11 cellular contexts compared by ENCODE assay signal in genomic region chr21:16002872-16003466, GRCh38.
DNase-seq lines count a peak whose midpoint lies in the region; ATAC-seq and TF ChIP-seq lines count a peak whose summit lies in the region.
"Had no signal": no experiment of that assay in that cellular context is flagged by ENCODE, and none has a peak within 500 bp of the region (broad histone marks: within the 10 kb centered on the region; RNA-seq: fewer than 3 reads in every experiment).

No MANE protein-coding gene starts in this region.

- H3K9me3 ChIP-seq in mammary epithelial cell (replicated peaks; ENCODE audit: insufficient read depth, low read length) (no peaks in the 10 kb centered on the region), right lobe of liver (no peaks in the 10 kb centered on the region), testis (no peaks in the 10 kb centered on the region)

- no peak overlapping the region for H2AFZ ChIP-seq in mammary epithelial cell (ENCODE audit: low read depth, low read length)

- H3K4me2 ChIP-seq in mammary epithelial cell (ENCODE audit: insufficient read depth, low read depth, low read length) = no peak overlapping the region

- no peaks in the 10 kb centered on the region for H4K20me1 ChIP-seq in mammary epithelial cell (ENCODE audit: insufficient read depth, low read length)

- no peak overlapping the region for H3K4me3 ChIP-seq in mammary epithelial cell (replicated peaks in 1 of 3; ENCODE audit: insufficient read depth in 1 of 3, low read depth in 2 of 3, low read length in 3 of 3)
- no peak overlapping the region for H3K4me3 ChIP-seq in right lobe of liver
- H3K4me3 ChIP-seq in testis = no peak overlapping the region

- peak; percentile 51 for TF ChIP-seq CTCF in AG09319 (IDR thresholded peaks at IDR 0.05; ENCODE audit: low read depth, low read length)
- peak; percentile 17 to 46 for TF ChIP-seq CTCF in mammary epithelial cell (conservative IDR thresholded peaks at IDR 0.05 in 1 of 2, IDR thresholded peaks at IDR 0.05 in 1 of 2; ENCODE audit: extremely low read depth in 1 of 2, insufficient read depth in 1 of 2, low read depth in 1 of 2, low read length in 2 of 2)
- peak; percentile 23 to 43 (median 40) for TF ChIP-seq CTCF in right lobe of liver (IDR thresholded peaks at IDR 0.05)
- peak in 1 of 3 experiments; percentile 27 for TF ChIP-seq CTCF in testis (IDR thresholded peaks at IDR 0.05)

- DNase-seq in AG09319 (ENCODE audit: extremely low read depth, low read depth) = no peak
- peak; percentile 26 for DNase-seq in LHCN-M2 (ENCODE audit: low read depth)
- DNase-seq in mammary epithelial cell = no peak
- no peak for DNase-seq in right lobe of liver
- no peak for DNase-seq in testis
- no peak for DNase-seq in stimulated activated CD4-positive, alpha-beta T cell treated with anti-CD3 and anti-CD28 coated beads, Interleukin-4, amount 100 ng/mL, for 4 hours
- no peak for DNase-seq in activated CD4-positive, alpha-beta T cell treated with anti-CD3 and anti-CD28 coated beads for 48 hours
- DNase-seq in CD1c-positive myeloid dendritic cell (ENCODE audit: extremely low spot score) = no peak
- DNase-seq: activated T-cell treated with anti-CD3 and anti-CD28 coated beads, Interleukin-2, amount 50 U/mL, for 24 hours; GDM1 had no signal

- no TSS peak for BruUV-seq in mammary epithelial cell (replicated peaks; lab: Mats Ljungman, UMichigan)

- H3K27ac ChIP-seq in mammary epithelial cell (ENCODE audit: insufficient read depth, low read depth, low read length) (no peak overlapping the region), right lobe of liver (no peak overlapping the region), testis (no peak overlapping the region)
- H3K27ac ChIP-seq: epithelial cell of prostate had no signal

- H3K36me3 ChIP-seq in mammary epithelial cell (ENCODE audit: insufficient read depth, low read length) (no peaks in the 10 kb centered on the region), right lobe of liver (no peaks in the 10 kb centered on the region), testis (ENCODE audit: low read depth, missing control alignments) (no peaks in the 10 kb centered on the region)

- TF ChIP-seq POLR2A in right lobe of liver (IDR thresholded peaks at IDR 0.05) = no peak
- no peak for TF ChIP-seq POLR2A in testis (IDR thresholded peaks at IDR 0.05)

- H3K27me3 ChIP-seq in mammary epithelial cell (ENCODE audit: insufficient read depth, low read length) (no peaks in the 10 kb centered on the region), right lobe of liver (no peaks in the 10 kb centered on the region), testis (no peaks in the 10 kb centered on the region)

- in situ Hi-C loops in mammary epithelial cell (cut with MboI; ENCODE audit: low sequenced_read_pairs in 2 of 2) = no loop called here

- no peaks in the 10 kb centered on the region for H3K4me1 ChIP-seq in mammary epithelial cell (ENCODE audit: insufficient read depth, low read length)
- no peaks in the 10 kb centered on the region for H3K4me1 ChIP-seq in right lobe of liver
- H3K4me1 ChIP-seq in testis = no peaks in the 10 kb centered on the region

- dilution Hi-C loops in mammary epithelial cell (cut with HindIII; ENCODE audit: low sequenced_read_pairs) = no loop called here

- H3K79me2 ChIP-seq in mammary epithelial cell (ENCODE audit: insufficient read depth, low read length) = no peaks in the 10 kb centered on the region

- ATAC-seq in right lobe of liver = peak in 1 of 4 donors; percentile 32

- intact Hi-C loops in mammary epithelial cell (cut with micrococcal nuclease) (loop anchor here (2.0 kb wide), 1 partner anchor 328 kb away; no protein-coding TSS in a partner anchor), right lobe of liver (cut with DNase I) (no loop called here), testis (cut with DNase I; ENCODE audit: low total_unique reads) (no loop called here)

- CTCF ChIA-PET in mammary epithelial cell (lab: Charles Lee; ENCODE audit: low non-redundant PET) = interaction anchor here (0.6 kb wide), 1 partner anchor 316 kb away, joined by 6 read pairs; no protein-coding TSS in a partner anchor

- no peak overlapping the region for H3K9ac ChIP-seq in mammary epithelial cell (ENCODE audit: insufficient read depth, low read length)
